8 cellular contexts compared by ENCODE assay signal in genomic region chr10:79196470-79197461, GRCh38.
A peak's percentile ranks its signal among the peaks of the same experiment; 100 is the strongest.
DNase-seq lines count a peak whose midpoint lies in the region; ATAC-seq and TF ChIP-seq lines count a peak whose summit lies in the region.

No MANE protein-coding gene starts in this region.

- no peak overlapping the region for H3K4me3 Mint-ChIP-seq in CD4-positive, alpha-beta T cell
- H3K4me3 Mint-ChIP-seq in activated CD4-positive, alpha-beta memory T cell treated with anti-CD3 and anti-CD28 coated beads, Interleukin-2, amount 10 ng/mL, durations not matched to agents 7 days and 5 days: no peak overlapping the region

- no peak for ATAC-seq in CD4-positive, alpha-beta T cell (ENCODE audit: poor library complexity)
- ATAC-seq in GM21723 (IDR thresholded peaks at IDR 0.05; ENCODE audit: unreplicated experiment): peak; percentile 58

- H3K9me3 Mint-ChIP-seq in CD4-positive, alpha-beta T cell: no peaks in the 10 kb centered on the region
- no peaks in the 10 kb centered on the region for H3K9me3 Mint-ChIP-seq in activated CD4-positive, alpha-beta memory T cell treated with anti-CD3 and anti-CD28 coated beads, Interleukin-2, amount 10 ng/mL, durations not matched to agents 7 days and 5 days

- no peaks in the 10 kb centered on the region for H3K36me3 Mint-ChIP-seq in CD4-positive, alpha-beta T cell (ENCODE audit: low read depth)
- no peaks in the 10 kb centered on the region for H3K36me3 Mint-ChIP-seq in activated CD4-positive, alpha-beta memory T cell treated with anti-CD3 and anti-CD28 coated beads, Interleukin-2, amount 10 ng/mL, durations not matched to agents 7 days and 5 days (ENCODE audit: low read depth)

- POLR2A ChIA-PET in CD4-positive, alpha-beta T cell (lab: Charles Lee): no interaction called here
- POLR2A ChIA-PET in activated CD4-positive, alpha-beta memory T cell treated with anti-CD3 and anti-CD28 coated beads, Interleukin-2, amount 10 ng/mL, durations not matched to agents 7 days and 5 days (lab: Charles Lee): no interaction called here

- no peaks in the 10 kb centered on the region for H3K4me1 Mint-ChIP-seq in CD4-positive, alpha-beta T cell (ENCODE audit: low read depth)
- no peaks in the 10 kb centered on the region for H3K4me1 Mint-ChIP-seq in activated CD4-positive, alpha-beta memory T cell treated with anti-CD3 and anti-CD28 coated beads, Interleukin-2, amount 10 ng/mL, durations not matched to agents 7 days and 5 days

- H3K27me3 Mint-ChIP-seq in CD4-positive, alpha-beta T cell: no peaks in the 10 kb centered on the region
- H3K27me3 Mint-ChIP-seq in activated CD4-positive, alpha-beta memory T cell treated with anti-CD3 and anti-CD28 coated beads, Interleukin-2, amount 10 ng/mL, durations not matched to agents 7 days and 5 days: no peaks in the 10 kb centered on the region

- no peak overlapping the region for H3K27ac Mint-ChIP-seq in CD4-positive, alpha-beta T cell
- no peak overlapping the region for H3K27ac Mint-ChIP-seq in activated CD4-positive, alpha-beta memory T cell treated with anti-CD3 and anti-CD28 coated beads, Interleukin-2, amount 10 ng/mL, durations not matched to agents 7 days and 5 days

- DNase-seq in CD4-positive, alpha-beta T cell: peak; percentile 47 to 78 (median 66)
- DNase-seq in NCI-H226 (peak; percentile 26), mucosa of gallbladder (ENCODE audit: low spot score) (peak; percentile 62), NCI-H446 treated with DMSO at 0.1 percent for 48 hours (lab: John Stamatoyannopoulos, UW) (no peak)
- peak; percentile 77 for DNase-seq in activated CD4-positive, alpha-beta memory T cell treated with anti-CD3 and anti-CD28 coated beads, Interleukin-2, amount 10 ng/mL, durations not matched to agents 7 days and 5 days
- peak; percentile 66 for DNase-seq in effector CD4-positive, alpha-beta T cell
- peak; percentile 39 to 57 for DNase-seq in stimulated activated CD8-positive, alpha-beta memory T cell treated with anti-CD3 and anti-CD28 coated beads, Interleukin-4, amount 100 ng/mL, for 4 hours (ENCODE audit: low read depth in 2 of 2, low spot score in 1 of 2)

- TF ChIP-seq CTCF in CD4-positive, alpha-beta T cell (IDR thresholded peaks at IDR 0.05): peak; percentile 94

- intact Hi-C loops in CD4-positive, alpha-beta T cell (cut with DNase I, micrococcal nuclease): loop anchor here (2.0 to 10.0 kb wide), 10 partner anchors 129 to 1349 kb away; partner anchors contain the start of gene ZMIZ1 (in 1 of the 2)

- no peak overlapping the region for H3K27ac ChIP-seq in CD4-positive, alpha-beta T cell (ENCODE audit: low read depth, low read length)

- CTCF ChIA-PET in CD4-positive, alpha-beta T cell (lab: Charles Lee): interaction anchor here (1.0 to 2.7 kb wide), 6 partner anchors 10 to 1150 kb away, joined by 3 to 37 read pairs (median 7); no protein-coding TSS in a partner anchor
- CTCF ChIA-PET in activated CD4-positive, alpha-beta memory T cell treated with anti-CD3 and anti-CD28 coated beads, Interleukin-2, amount 10 ng/mL, durations not matched to agents 7 days and 5 days (lab: Charles Lee): interaction anchor here (0.6 to 4.7 kb wide), 24 partner anchors 8 to 1150 kb away, joined by 3 to 27 read pairs (median 4); no protein-coding TSS in a partner anchor

- no peaks in the 10 kb centered on the region for H3K27me3 ChIP-seq in CD4-positive, alpha-beta T cell (ENCODE audit: control insufficient read depth, insufficient read depth, low read length)

- no peaks in the 10 kb centered on the region for H3K9me3 ChIP-seq in CD4-positive, alpha-beta T cell (ENCODE audit: control insufficient read depth, low read length)
